21 cellular contexts compared by ENCODE assay signal in genomic region chr1:186113454-186113853, GRCh38.
A peak's percentile ranks its signal among the peaks of the same experiment; 100 is the strongest.
DNase-seq lines count a peak whose midpoint lies in the region; FAIRE-seq and TF ChIP-seq lines count a peak whose summit lies in the region.
"Had no signal": no experiment of that assay in that cellular context is flagged by ENCODE, and none has a peak within 500 bp of the region (broad histone marks: within the 10 kb centered on the region; RNA-seq: fewer than 3 reads in every experiment).

No MANE protein-coding gene starts in this region.

- CTCF ChIA-PET in BJ (lab: Yijun Ruan, JAX) = interaction anchor here (0.8 kb wide), 1 partner anchor 42 kb away, joined by 3 read pairs; no protein-coding TSS in a partner anchor

- peaks cover 6% of the 10 kb centered on the region for H3K4me1 Mint-ChIP-seq in osteocyte (ENCODE audit: unreplicated experiment)
- H3K4me1 Mint-ChIP-seq: CD4-positive, CD25-positive, alpha-beta regulatory T cell; CD8-positive, alpha-beta memory T cell had no signal

- POLR2A ChIA-PET in BJ (lab: Charles Lee) = interaction anchor here (0.5 kb wide), 1 partner anchor 11 kb away, joined by 3 read pairs; no protein-coding TSS in a partner anchor

- intact Hi-C loops in ascending aorta (cut with DNase I) (loop anchor here (5.0 kb wide), 1 partner anchor 39 kb away; no protein-coding TSS in a partner anchor), kidney (cut with DNase I) (no loop called here)

- peak; percentile 14 for DNase-seq in BJ (ENCODE audit: low read depth)
- peak; percentile 10 for DNase-seq in GM03348 (ENCODE audit: low spot score)
- DNase-seq in fibroblast of gingiva (ENCODE audit: low read depth) = peak; percentile 49
- DNase-seq in osteocyte (ENCODE audit: extremely low spot score, unreplicated experiment) = no peak
- DNase-seq in NCI-H2227 treated with DMSO at 0.1 percent for 48 hours (lab: John Stamatoyannopoulos, UW) = no peak
- no peak for DNase-seq in ascending aorta (ENCODE audit: low spot score in 2 of 2)
- no peak for DNase-seq in kidney
- DNase-seq: C1 segment of cervical spinal cord; CD4-positive, CD25-positive, alpha-beta regulatory T cell; CD8-positive, alpha-beta memory T cell; COR-L47; DMS153; DMS79; EL; GM23248; KG1 had no signal

- peaks cover 50% of the 10 kb centered on the region for H3K36me3 Mint-ChIP-seq in osteocyte (ENCODE audit: unreplicated experiment)
- H3K36me3 Mint-ChIP-seq: CD4-positive, CD25-positive, alpha-beta regulatory T cell; CD8-positive, alpha-beta memory T cell had no signal

- H3K9me3 Mint-ChIP-seq in osteocyte (ENCODE audit: unreplicated experiment) = peaks cover 9% of the 10 kb centered on the region

- no peak overlapping the region for H3K4me3 Mint-ChIP-seq in osteocyte (ENCODE audit: unreplicated experiment)
- H3K4me3 Mint-ChIP-seq: B cell; CD4-positive, CD25-positive, alpha-beta regulatory T cell; CD8-positive, alpha-beta memory T cell had no signal

- H3K9me3 ChIP-seq in ascending aorta (no peaks in the 10 kb centered on the region), kidney (ENCODE audit: control insufficient read depth in 1 of 2, low read length in 2 of 2) (no peaks in the 10 kb centered on the region)
- H3K9me3 ChIP-seq: A549, HAP-1 had no signal

- TF ChIP-seq CTCF in BJ (IDR thresholded peaks at IDR 0.05; ENCODE audit: insufficient read depth, low read depth, low read length) (no peak), osteocyte (IDR thresholded peaks at IDR 0.05) (no peak), ascending aorta (IDR thresholded peaks at IDR 0.05) (no peak), kidney (IDR thresholded peaks at IDR 0.05; ENCODE audit: borderline replicate concordance, extremely low read depth, insufficient read depth) (no peak)

- no peaks in the 10 kb centered on the region for H3K27me3 ChIP-seq in BJ (ENCODE audit: control insufficient read depth, insufficient read depth, low read length)
- H3K27me3 ChIP-seq in ascending aorta = no peaks in the 10 kb centered on the region

- H3K4me1 ChIP-seq in ascending aorta (no peaks in the 10 kb centered on the region), kidney (ENCODE audit: control insufficient read depth in 1 of 2, insufficient read depth in 1 of 2, low read depth in 1 of 2, low read length in 2 of 2) (no peaks in the 10 kb centered on the region)
- H3K4me1 ChIP-seq: A549, HAP-1 had no signal

- no peak for FAIRE-seq in kidney (lab: Jason Lieb, UNC)
- FAIRE-seq: A549, GM12891, GM19239 had no signal

- H3K27ac ChIP-seq in ascending aorta (no peak overlapping the region), kidney (ENCODE audit: low read depth in 2 of 2, low read length in 2 of 2) (no peak overlapping the region)
- H3K27ac ChIP-seq: A549, GM23248 had no signal

- H3K9ac ChIP-seq in kidney (ENCODE audit: low read length in 2 of 2) = no peak overlapping the region
- H3K9ac ChIP-seq: GM23248 had no signal

- H3K27me3 Mint-ChIP-seq in osteocyte (ENCODE audit: unreplicated experiment) = no peaks in the 10 kb centered on the region
- H3K27me3 Mint-ChIP-seq: B cell; CD4-positive, CD25-positive, alpha-beta regulatory T cell had no signal

- no peak overlapping the region for H3K4me3 ChIP-seq in BJ (ENCODE audit: low read depth, low read length)
- H3K4me3 ChIP-seq in ascending aorta = no peak overlapping the region
- no peak overlapping the region for H3K4me3 ChIP-seq in kidney (ENCODE audit: low read length in 2 of 2)
- H3K4me3 ChIP-seq: A549, GM23248, HAP-1 had no signal

- H3K36me3 ChIP-seq in BJ (ENCODE audit: control insufficient read depth, insufficient read depth, low read length) = no peaks in the 10 kb centered on the region
- H3K36me3 ChIP-seq in ascending aorta = peaks cover 26 to 58% of the 10 kb centered on the region in 2 donors
- no peaks in the 10 kb centered on the region for H3K36me3 ChIP-seq in kidney (ENCODE audit: control insufficient read depth in 1 of 2, insufficient read depth in 2 of 2, low read length in 2 of 2)
- H3K36me3 ChIP-seq: HAP-1 had no signal

- H3K27ac Mint-ChIP-seq in osteocyte (ENCODE audit: unreplicated experiment) = peak overlapping the region; percentile 39
- H3K27ac Mint-ChIP-seq: B cell; CD4-positive, CD25-positive, alpha-beta regulatory T cell; CD8-positive, alpha-beta memory T cell had no signal

Comparison
In these comparisons a context has a peak if more than half of its experiments do, and no peak if none do; other contexts are left out.
1. DNase-seq: peak in BJ (single experiment), GM03348 (single experiment) and fibroblast of gingiva (single experiment); none in osteocyte (single experiment), NCI-H2227 treated with DMSO at 0.1 percent for 48 hours (single experiment), ascending aorta (0 of 2) and kidney (single experiment).